In the genomic region with DNA sequence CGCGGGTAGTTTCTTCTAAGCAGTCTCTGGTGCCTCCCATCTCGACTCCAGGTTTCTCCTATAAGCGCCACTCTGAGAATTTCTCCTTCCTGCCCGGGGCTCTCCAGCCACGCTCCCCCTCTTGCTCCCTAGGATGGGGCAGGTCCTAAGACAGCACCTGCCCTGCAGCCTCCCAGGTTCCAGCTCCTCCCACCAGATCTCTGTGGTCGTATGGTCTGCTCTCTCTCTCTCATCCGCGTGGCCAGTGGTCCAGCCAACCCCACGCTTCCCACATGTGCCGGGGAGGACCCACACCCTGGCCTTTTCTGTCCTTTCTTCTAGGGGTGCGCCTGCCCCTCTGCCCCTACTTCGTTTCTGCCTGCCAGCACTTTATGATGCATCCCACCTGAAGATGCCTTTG, we compare ENCODE assay signal across 23 cellular contexts. TPM values are rescaled to one million over a fixed set of nuclear protein-coding genes. Genes with fewer than 3 reads are reported as not detected.
DNase-seq lines count a peak whose midpoint lies in the region; ATAC-seq, FAIRE-seq and TF ChIP-seq lines count a peak whose summit lies in the region.
"Had no signal": no experiment of that assay in that cellular context is flagged by ENCODE, and none has a peak within 500 bp of the region (broad histone marks: within the 10 kb centered on the region; RNA-seq: fewer than 3 reads in every experiment).

No MANE protein-coding gene starts in this region.

- DNase-seq in DMS79 (lab: John Stamatoyannopoulos, UW) = peak; percentile 48
- DNase-seq in esophagus muscularis mucosa (ENCODE audit: extremely low spot score) = no peak
- DNase-seq in stimulated activated effector memory CD8-positive, alpha-beta T cell treated with anti-CD3 and anti-CD28 coated beads, Interleukin-12 subunit alpha, Interleukin-12 subunit beta, amount 100 ng/mL, for 72 hours (ENCODE audit: low spot score in 2 of 2) = no peak
- DNase-seq in SK-N-DZ (ENCODE audit: low spot score) = no peak
- no peak for DNase-seq in D721Med (ENCODE audit: insufficient read length, low spot score)
- no peak for DNase-seq in NCI-H774 (lab: John Stamatoyannopoulos, UW)
- no peak for DNase-seq in GOT3 (lab: John Stamatoyannopoulos, UW)
- DNase-seq: activated CD8-positive, alpha-beta T cell treated with anti-CD3 and anti-CD28 coated beads for 36 hours; activated effector memory CD4-positive, alpha-beta T cell treated with anti-CD3 and anti-CD28 coated beads, Interleukin-2, amount 50 U/mL, for 16 hours; activated T-cell treated with anti-CD3 and anti-CD28 coated beads for 4 hours; MG63; natural killer cell; NCI-H1417; NCI-H2081; retina; T-cell had no signal

- no peak for ATAC-seq in activated T-helper 17 cell treated with anti-CD3 and anti-CD28 coated beads, Interleukin-2, amount 50 U/mL, for 72 hours (replicated peaks)
- no peak for ATAC-seq in stimulated activated effector memory CD8-positive, alpha-beta T cell treated with anti-CD3 and anti-CD28 coated beads, Interleukin-12 subunit alpha, Interleukin-12 subunit beta, amount 100 ng/mL, for 72 hours
- ATAC-seq: activated CD4-positive, CD25-positive, alpha-beta regulatory T cell treated with anti-CD3 and anti-CD28 coated beads, Interleukin-2, amount 50 U/mL, for 24 hours; activated CD8-positive, alpha-beta T cell treated with anti-CD3 and anti-CD28 coated beads for 36 hours; K562; natural killer cell; T-cell had no signal

- no peak for TF ChIP-seq EP300 in esophagus muscularis mucosa (IDR thresholded peaks at IDR 0.05)

- FAIRE-seq in D721Med (lab: Jason Lieb, UNC) = no peak
- FAIRE-seq: K562 had no signal

- no peaks in the 10 kb centered on the region for H3K27me3 ChIP-seq in esophagus muscularis mucosa
- H3K27me3 ChIP-seq: BLaER1 treated with 17β-estradiol and CSF1 and Interleukin-3, amounts not matched to agents 10 nM and 100 nM; heart left ventricle; MG63; suprapubic skin had no signal

- H3K27ac ChIP-seq in esophagus muscularis mucosa (replicated peaks in 1 of 4) = peak overlapping the region; percentile 53 to 59 (median 58)
- H3K27ac ChIP-seq: BLaER1 treated with 17β-estradiol and CSF1 and Interleukin-3, amounts not matched to agents 10 nM and 100 nM; PC-9; suprapubic skin had no signal

- intact Hi-C loops in esophagus muscularis mucosa (cut with DNase I) = no loop called here

- TF ChIP-seq CTCF in esophagus muscularis mucosa (IDR thresholded peaks at IDR 0.05) (no peak), D721Med (IDR thresholded peaks at IDR 0.05; ENCODE audit: insufficient read depth, missing control alignments) (no peak)

- H3K4me3 ChIP-seq in esophagus muscularis mucosa = no peak overlapping the region
- H3K4me3 ChIP-seq: BLaER1 treated with 17β-estradiol and CSF1 and Interleukin-3, amounts not matched to agents 10 nM and 100 nM; heart left ventricle; K562; MG63; PC-9; suprapubic skin had no signal

- peak overlapping the region; percentile 5 for H3K27ac Mint-ChIP-seq in activated T-helper 17 cell treated with anti-CD3 and anti-CD28 coated beads, Interleukin-2, amount 50 U/mL, for 72 hours
- peak overlapping the region; percentile 29 for H3K27ac Mint-ChIP-seq in stimulated activated effector memory CD8-positive, alpha-beta T cell treated with anti-CD3 and anti-CD28 coated beads, Interleukin-12 subunit alpha, Interleukin-12 subunit beta, amount 100 ng/mL, for 72 hours
- H3K27ac Mint-ChIP-seq: activated CD8-positive, alpha-beta T cell treated with anti-CD3 and anti-CD28 coated beads for 36 hours; natural killer cell; T-cell had no signal

- 86% methylated on average over 13 of the region's 13 CpGs for WGBS in esophagus muscularis mucosa

- H3K9me3 ChIP-seq in esophagus muscularis mucosa = peaks cover 0 to 8% (median 4%) of the 10 kb centered on the region in 4 donors

- H3K4me3 Mint-ChIP-seq in activated T-helper 17 cell treated with anti-CD3 and anti-CD28 coated beads, Interleukin-2, amount 50 U/mL, for 72 hours = no peak overlapping the region
- H3K4me3 Mint-ChIP-seq in stimulated activated effector memory CD8-positive, alpha-beta T cell treated with anti-CD3 and anti-CD28 coated beads, Interleukin-12 subunit alpha, Interleukin-12 subunit beta, amount 100 ng/mL, for 72 hours = no peak overlapping the region
- H3K4me3 Mint-ChIP-seq: activated CD8-positive, alpha-beta T cell treated with anti-CD3 and anti-CD28 coated beads for 36 hours; natural killer cell; T-cell had no signal

- H3K4me1 ChIP-seq in esophagus muscularis mucosa = peaks cover 11 to 44% (median 42%) of the 10 kb centered on the region in 4 donors

- no peak for TF ChIP-seq POLR2A in esophagus muscularis mucosa (IDR thresholded peaks at IDR 0.05; ENCODE audit: low read depth)

- no peaks in the 10 kb centered on the region for H3K36me3 ChIP-seq in esophagus muscularis mucosa
- H3K36me3 ChIP-seq: MG63, suprapubic skin had no signal

- H3K27me3 Mint-ChIP-seq in activated T-helper 17 cell treated with anti-CD3 and anti-CD28 coated beads, Interleukin-2, amount 50 U/mL, for 72 hours = no peaks in the 10 kb centered on the region
- H3K27me3 Mint-ChIP-seq: activated CD8-positive, alpha-beta T cell treated with anti-CD3 and anti-CD28 coated beads for 36 hours; T-cell had no signal

- H3K9me3 Mint-ChIP-seq in activated T-helper 17 cell treated with anti-CD3 and anti-CD28 coated beads, Interleukin-2, amount 50 U/mL, for 72 hours = peaks cover 5% of the 10 kb centered on the region
- peaks cover 1% of the 10 kb centered on the region for H3K9me3 Mint-ChIP-seq in stimulated activated effector memory CD8-positive, alpha-beta T cell treated with anti-CD3 and anti-CD28 coated beads, Interleukin-12 subunit alpha, Interleukin-12 subunit beta, amount 100 ng/mL, for 72 hours

- no peaks in the 10 kb centered on the region for H3K4me1 Mint-ChIP-seq in activated T-helper 17 cell treated with anti-CD3 and anti-CD28 coated beads, Interleukin-2, amount 50 U/mL, for 72 hours
- peaks cover 30% of the 10 kb centered on the region for H3K4me1 Mint-ChIP-seq in stimulated activated effector memory CD8-positive, alpha-beta T cell treated with anti-CD3 and anti-CD28 coated beads, Interleukin-12 subunit alpha, Interleukin-12 subunit beta, amount 100 ng/mL, for 72 hours
- H3K4me1 Mint-ChIP-seq: natural killer cell had no signal

- no peaks in the 10 kb centered on the region for H3K36me3 Mint-ChIP-seq in activated T-helper 17 cell treated with anti-CD3 and anti-CD28 coated beads, Interleukin-2, amount 50 U/mL, for 72 hours (ENCODE audit: low read depth)
- no peaks in the 10 kb centered on the region for H3K36me3 Mint-ChIP-seq in stimulated activated effector memory CD8-positive, alpha-beta T cell treated with anti-CD3 and anti-CD28 coated beads, Interleukin-12 subunit alpha, Interleukin-12 subunit beta, amount 100 ng/mL, for 72 hours

RNA-seq across cellular contexts. Expression of a gene that starts 40.5 kb away (rescaled TPM):
- total RNA-seq in activated T-helper 17 cell treated with anti-CD3 and anti-CD28 coated beads, Interleukin-2, amount 50 U/mL, for 72 hours = 1 to 10 TPM; 3.9 TPM
- total RNA-seq in esophagus muscularis mucosa = 10 to 100 TPM; 14.1 to 25.0 (median 18.4) TPM
- 27.9 and 35.7 TPM in 2 replicates for polyA plus RNA-seq in SK-N-DZ (2014; cell fraction: cytosol; rRNA removed)
- polyA plus RNA-seq in SK-N-DZ (2014; cell fraction: nucleus; rRNA removed) = 10.9 and 12.2 TPM in 2 replicates
- total RNA-seq: K562 had no signal
- polyA plus RNA-seq: K562 had no signal
